Comparison of ENCODE assay signal across 13 cellular contexts in the genomic region with DNA sequence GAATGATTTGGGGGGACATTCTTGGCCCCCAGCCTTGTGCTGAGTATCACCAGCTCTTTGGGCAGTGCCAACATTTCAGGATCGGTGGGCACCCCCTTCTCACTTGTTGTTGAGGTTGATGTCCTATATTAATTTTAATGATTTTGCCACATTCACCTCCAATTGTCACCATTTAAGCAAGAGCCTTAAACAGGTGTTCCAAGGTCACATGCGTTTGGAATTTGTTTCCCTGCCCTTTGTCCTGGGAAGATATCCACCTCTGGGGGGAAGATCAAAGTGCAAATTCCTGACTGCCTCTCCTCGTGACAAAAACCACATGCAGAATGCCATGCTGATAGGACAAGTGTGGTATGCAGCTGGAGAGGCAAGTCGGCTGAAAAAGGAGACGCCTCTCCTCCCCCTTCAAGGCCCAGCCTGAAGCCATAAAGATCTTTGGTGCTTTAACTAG.
A peak's percentile ranks its signal among the peaks of the same experiment; 100 is the strongest.
DNase-seq lines count a peak whose midpoint lies in the region; ATAC-seq and TF ChIP-seq lines count a peak whose summit lies in the region.
"Had no signal": no experiment of that assay in that cellular context is flagged by ENCODE, and none has a peak within 500 bp of the region (broad histone marks: within the 10 kb centered on the region; RNA-seq: fewer than 3 reads in every experiment).

No MANE protein-coding gene starts in this region.

- peak overlapping the region; percentile 75 to 85 for H3K27ac Mint-ChIP-seq in stimulated activated naive CD8-positive, alpha-beta T cell treated with anti-CD3 and anti-CD28 coated beads, Interleukin-15, amount 100 ng/mL, for 72 hours
- no peak overlapping the region for H3K27ac Mint-ChIP-seq in CD8-positive, alpha-beta memory T cell

- H3K4me1 Mint-ChIP-seq in stimulated activated naive CD8-positive, alpha-beta T cell treated with anti-CD3 and anti-CD28 coated beads, Interleukin-15, amount 100 ng/mL, for 72 hours: peaks cover 43% of the 10 kb centered on the region
- H3K4me1 Mint-ChIP-seq in CD8-positive, alpha-beta memory T cell: peaks cover 11 to 20% (median 16%) of the 10 kb centered on the region in 3 donors

- POLR2A ChIA-PET in CD8-positive, alpha-beta memory T cell (lab: Charles Lee): no interaction called here

- peaks cover 0 to 4% (median 0%) of the 10 kb centered on the region in 3 donors for H3K36me3 Mint-ChIP-seq in CD8-positive, alpha-beta memory T cell

- TF ChIP-seq CTCF in ovary (IDR thresholded peaks at IDR 0.05): no peak

- ATAC-seq in Right ventricle myocardium superior (ENCODE audit: poor library complexity): peak; percentile 66
- ATAC-seq in left lobe of liver: peak; percentile 93
- ATAC-seq in stimulated activated naive CD8-positive, alpha-beta T cell treated with anti-CD3 and anti-CD28 coated beads, Interleukin-15, amount 100 ng/mL, for 72 hours: no peak
- ATAC-seq in GM18517 (IDR thresholded peaks at IDR 0.05; ENCODE audit: unreplicated experiment): no peak
- ATAC-seq: PC-3 had no signal

- CTCF ChIA-PET in CD8-positive, alpha-beta memory T cell (lab: Charles Lee): no interaction called here

- H3K4me1 ChIP-seq in ovary (ENCODE audit: insufficient read depth): no peaks in the 10 kb centered on the region
- H3K4me1 ChIP-seq in CD8-positive, alpha-beta memory T cell (ENCODE audit: insufficient read depth, low read length): peaks cover 3% of the 10 kb centered on the region

- peaks cover 10% of the 10 kb centered on the region for H3K27me3 Mint-ChIP-seq in stimulated activated naive CD8-positive, alpha-beta T cell treated with anti-CD3 and anti-CD28 coated beads, Interleukin-15, amount 100 ng/mL, for 72 hours
- no peaks in the 10 kb centered on the region for H3K27me3 Mint-ChIP-seq in CD8-positive, alpha-beta memory T cell

- H3K4me3 ChIP-seq in ovary: no peak overlapping the region
- no peak overlapping the region for H3K4me3 ChIP-seq in CD8-positive, alpha-beta memory T cell (ENCODE audit: low read length)

- peaks cover 10 to 15% of the 10 kb centered on the region in 2 donors for H3K9me3 Mint-ChIP-seq in stimulated activated naive CD8-positive, alpha-beta T cell treated with anti-CD3 and anti-CD28 coated beads, Interleukin-15, amount 100 ng/mL, for 72 hours
- peaks cover 0 to 5% (median 0%) of the 10 kb centered on the region in 5 donors for H3K9me3 Mint-ChIP-seq in CD8-positive, alpha-beta memory T cell

- H3K27me3 ChIP-seq in ovary: no peaks in the 10 kb centered on the region
- no peaks in the 10 kb centered on the region for H3K27me3 ChIP-seq in CD8-positive, alpha-beta memory T cell (ENCODE audit: insufficient read depth, low read length, poor library complexity, severe bottlenecking)

- H3K9me3 ChIP-seq in ovary: no peaks in the 10 kb centered on the region
- no peaks in the 10 kb centered on the region for H3K9me3 ChIP-seq in CD8-positive, alpha-beta memory T cell (ENCODE audit: low read length)

- H3K36me3 ChIP-seq in ovary: no peaks in the 10 kb centered on the region
- no peaks in the 10 kb centered on the region for H3K36me3 ChIP-seq in CD8-positive, alpha-beta memory T cell (ENCODE audit: insufficient read depth, low read length)

- no peak for DNase-seq in Right ventricle myocardium superior
- DNase-seq in cardiac septum (ENCODE audit: low spot score): no peak
- DNase-seq in amniotic epithelial cell (ENCODE audit: low read depth): peak; percentile 76
- peak; percentile 74 for DNase-seq in left lobe of liver (ENCODE audit: low spot score)
- DNase-seq in stimulated activated naive CD8-positive, alpha-beta T cell treated with anti-CD3 and anti-CD28 coated beads, Interleukin-15, amount 100 ng/mL, for 72 hours: no peak
- no peak for DNase-seq in ovary
- DNase-seq in CD8-positive, alpha-beta memory T cell: no peak
- DNase-seq: activated CD4-positive, alpha-beta T cell treated with anti-CD3 and anti-CD28 coated beads, Interleukin-2, amount 50 U/mL, for 4 hours; dermis blood vessel endothelial cell; NCI-H1417; PC-3; stimulated activated CD4-positive, alpha-beta T cell treated with anti-CD3 and anti-CD28 coated beads, Interleukin-2, amount 100 ng/mL, for 24 hours had no signal

- intact Hi-C loops in Right ventricle myocardium superior (cut with DNase I): no loop called here
- intact Hi-C loops in cardiac septum (cut with DNase I): no loop called here
- intact Hi-C loops in ovary (cut with DNase I): no loop called here

- 33 to 52% (median 36%) methylated on average over 5 of the region's 5 CpGs for WGBS in ovary, 3 donors

- H3K27ac ChIP-seq in ovary: no peak overlapping the region
- H3K27ac ChIP-seq in CD8-positive, alpha-beta memory T cell (ENCODE audit: low read depth, low read length): no peak overlapping the region

- TF ChIP-seq POLR2A in ovary (IDR thresholded peaks at IDR 0.05): no peak

- peak overlapping the region in 1 of 2 donors; percentile 11 for H3K4me3 Mint-ChIP-seq in stimulated activated naive CD8-positive, alpha-beta T cell treated with anti-CD3 and anti-CD28 coated beads, Interleukin-15, amount 100 ng/mL, for 72 hours
- H3K4me3 Mint-ChIP-seq in CD8-positive, alpha-beta memory T cell: no peak overlapping the region

- TF ChIP-seq EP300 in ovary (IDR thresholded peaks at IDR 0.05): no peak

Comparison
In these comparisons a context has a peak if more than half of its experiments do, and no peak if none do; other contexts are left out.
1. ATAC-seq: peak in Right ventricle myocardium superior (single experiment) and left lobe of liver (single experiment); none in stimulated activated naive CD8-positive, alpha-beta T cell treated with anti-CD3 and anti-CD28 coated beads, Interleukin-15, amount 100 ng/mL, for 72 hours (single experiment) and GM18517 (single experiment).
2. DNase-seq: peak in amniotic epithelial cell (single experiment) and left lobe of liver (single experiment); none in Right ventricle myocardium superior (single experiment), cardiac septum (single experiment), stimulated activated naive CD8-positive, alpha-beta T cell treated with anti-CD3 and anti-CD28 coated beads, Interleukin-15, amount 100 ng/mL, for 72 hours (0 of 2), ovary (0 of 5) and CD8-positive, alpha-beta memory T cell (0 of 5).
3. H3K27ac Mint-ChIP-seq: peak in stimulated activated naive CD8-positive, alpha-beta T cell treated with anti-CD3 and anti-CD28 coated beads, Interleukin-15, amount 100 ng/mL, for 72 hours (2 of 2); none in CD8-positive, alpha-beta memory T cell (0 of 8).